ENCODE assay signal across 21 cellular contexts in genomic region chr1:148161252-148161901, GRCh38.
"Had no signal": no experiment of that assay in that cellular context is flagged by ENCODE, and none has a peak within 500 bp of the region (broad histone marks: within the 10 kb centered on the region; RNA-seq: fewer than 3 reads in every experiment).

No MANE protein-coding gene starts in this region.

- H3K27me3 ChIP-seq: thyroid gland had no signal

- H3K36me3 ChIP-seq: lower lobe of right lung, sigmoid colon, spleen, thyroid gland had no signal

- H3K27ac Mint-ChIP-seq: activated CD4-positive, alpha-beta memory T cell treated with anti-CD3 and anti-CD28 coated beads, Interleukin-2, amount 10 ng/mL, durations not matched to agents 7 days and 5 days; activated CD4-positive, alpha-beta T cell treated with anti-CD3 and anti-CD28 coated beads, Interleukin-2, amount 10 ng/mL, durations not matched to agents 24 days and 14 days; activated naive CD4-positive, alpha-beta T cell treated with anti-CD3 and anti-CD28 coated beads for 36 hours; activated naive CD8-positive, alpha-beta T cell treated with anti-CD3 and anti-CD28 coated beads, Interleukin-2, amount 10 ng/mL, durations not matched to agents 7 days and 5 days; activated T-cell treated with anti-CD3 and anti-CD28 coated beads, Interleukin-2, amount 50 U/mL, for 72 hours; naive B cell; stimulated activated naive CD8-positive, alpha-beta T cell treated with anti-CD3 and anti-CD28 coated beads, Interleukin-15, Interleukin-2, amounts not matched to agents 100 ng/mL and 50 ng/mL, for 24 hours had no signal

- FAIRE-seq: bronchial epithelial cell had no signal

- H3K4me3 Mint-ChIP-seq: activated CD4-positive, alpha-beta memory T cell treated with anti-CD3 and anti-CD28 coated beads, Interleukin-2, amount 10 ng/mL, durations not matched to agents 7 days and 5 days; activated CD4-positive, alpha-beta T cell treated with anti-CD3 and anti-CD28 coated beads, Interleukin-2, amount 10 ng/mL, durations not matched to agents 24 days and 14 days; activated naive CD4-positive, alpha-beta T cell treated with anti-CD3 and anti-CD28 coated beads for 36 hours; activated naive CD8-positive, alpha-beta T cell treated with anti-CD3 and anti-CD28 coated beads, Interleukin-2, amount 10 ng/mL, durations not matched to agents 7 days and 5 days; activated T-cell treated with anti-CD3 and anti-CD28 coated beads, Interleukin-2, amount 50 U/mL, for 72 hours; stimulated activated naive CD8-positive, alpha-beta T cell treated with anti-CD3 and anti-CD28 coated beads, Interleukin-15, Interleukin-2, amounts not matched to agents 100 ng/mL and 50 ng/mL, for 24 hours had no signal

- H3K4me1 ChIP-seq: foreskin keratinocyte, lower lobe of right lung, sigmoid colon had no signal

- H3K9me3 Mint-ChIP-seq: activated CD4-positive, alpha-beta memory T cell treated with anti-CD3 and anti-CD28 coated beads, Interleukin-2, amount 10 ng/mL, durations not matched to agents 7 days and 5 days; activated CD4-positive, alpha-beta T cell treated with anti-CD3 and anti-CD28 coated beads, Interleukin-2, amount 10 ng/mL, durations not matched to agents 24 days and 14 days; activated naive CD4-positive, alpha-beta T cell treated with anti-CD3 and anti-CD28 coated beads for 36 hours; activated naive CD8-positive, alpha-beta T cell treated with anti-CD3 and anti-CD28 coated beads, Interleukin-2, amount 10 ng/mL, durations not matched to agents 7 days and 5 days; activated T-cell treated with anti-CD3 and anti-CD28 coated beads, Interleukin-2, amount 50 U/mL, for 72 hours; naive B cell; stimulated activated naive CD8-positive, alpha-beta T cell treated with anti-CD3 and anti-CD28 coated beads, Interleukin-15, Interleukin-2, amounts not matched to agents 100 ng/mL and 50 ng/mL, for 24 hours had no signal

- H3K9me3 ChIP-seq: lower lobe of right lung, sigmoid colon, spleen, thyroid gland had no signal

- DNase-seq: activated CD4-positive, alpha-beta memory T cell treated with anti-CD3 and anti-CD28 coated beads, Interleukin-2, amount 10 ng/mL, durations not matched to agents 7 days and 5 days; activated effector memory CD4-positive, alpha-beta T cell treated with Interleukin-2 at 50 U/mL for 16 hours; activated naive CD4-positive, alpha-beta T cell treated with anti-CD3 and anti-CD28 coated beads for 36 hours; activated naive CD8-positive, alpha-beta T cell treated with anti-CD3 and anti-CD28 coated beads, Interleukin-2, amount 10 ng/mL, durations not matched to agents 7 days and 5 days; activated T-cell treated with anti-CD3 and anti-CD28 coated beads, Interleukin-2, amount 50 U/mL, for 72 hours; amniotic stem cell; effector CD4-positive, alpha-beta T cell; foreskin keratinocyte; hippocampal formation; lower lobe of right lung; naive B cell; occipital lobe; sigmoid colon; spleen; stimulated activated CD4-positive, alpha-beta T cell treated with anti-CD3 and anti-CD28 coated beads, Interleukin-4, amount 100 ng/mL, for 1 hour; substantia nigra; thyroid gland had no signal

- H3K27ac ChIP-seq: foreskin keratinocyte, lower lobe of right lung, sigmoid colon, spleen, thyroid gland had no signal

- ATAC-seq: activated CD4-positive, CD25-positive, alpha-beta regulatory T cell treated with anti-CD3 and anti-CD28 coated beads, Interleukin-2, amount 50 U/mL, for 24 hours; activated T-cell treated with anti-CD3 and anti-CD28 coated beads, Interleukin-2, amount 50 U/mL, for 72 hours; foreskin keratinocyte; lower lobe of right lung had no signal

- H3K36me3 Mint-ChIP-seq: activated naive CD8-positive, alpha-beta T cell treated with anti-CD3 and anti-CD28 coated beads, Interleukin-2, amount 10 ng/mL, durations not matched to agents 7 days and 5 days had no signal

- H3K4me3 ChIP-seq: lower lobe of right lung, sigmoid colon, spleen, thyroid gland had no signal
